ENCODE assay signal across 2 cellular contexts in genomic region chr6:112416885-112417284, GRCh38.
TF ChIP-seq lines count a peak whose summit lies in the region.

No MANE protein-coding gene starts in this region.

TF ChIP-seq in SK-N-SH treated with all-trans-retinoic acid at 6 μM for 48 hours, 23 proteins besides CTCF, POLR2A, EP300 and RAD21 (continued from another document):
- no peak for TF ChIP-seq TSHZ2 (CRISPR knock-in tag; IDR thresholded peaks at IDR 0.05)
- no peak for TF ChIP-seq CSDC2 (CRISPR knock-in tag; IDR thresholded peaks at IDR 0.05)
- TF ChIP-seq TOX (CRISPR knock-in tag; IDR thresholded peaks at IDR 0.05; ENCODE audit: borderline replicate concordance) = no peak
- no peak for TF ChIP-seq PPARA (CRISPR knock-in tag; IDR thresholded peaks at IDR 0.05; ENCODE audit: borderline replicate concordance)
- no peak for TF ChIP-seq OSR1 (CRISPR knock-in tag; IDR thresholded peaks at IDR 0.05)
- TF ChIP-seq ZC3H10 (CRISPR knock-in tag; IDR thresholded peaks at IDR 0.05) = no peak
- TF ChIP-seq TCF4 (CRISPR knock-in tag; IDR thresholded peaks at IDR 0.05; ENCODE audit: borderline replicate concordance) = no peak
- TF ChIP-seq ZFP3 (CRISPR knock-in tag; IDR thresholded peaks at IDR 0.05) = no peak
- TF ChIP-seq ZNF70 (CRISPR knock-in tag; IDR thresholded peaks at IDR 0.05) = no peak
- TF ChIP-seq RARB (CRISPR knock-in tag; IDR thresholded peaks at IDR 0.05) = no peak
- TF ChIP-seq CSRNP3 (CRISPR knock-in tag; IDR thresholded peaks at IDR 0.05) = no peak
TF ChIP-seq in SK-N-SH treated with all-trans-retinoic acid at 6 μM for 48 hours: peak in this region for 0.

TF ChIP-seq in SK-N-SH, 30 proteins besides CTCF, POLR2A, EP300 and RAD21 (continued from another document):
- TF ChIP-seq YY1 (IDR thresholded peaks at IDR 0.05; ENCODE audit: low read depth) (no peak), CHD2 (IDR thresholded peaks at IDR 0.05; ENCODE audit: low read length, partially characterized antibody) (no peak), REST (IDR thresholded peaks at IDR 0.05; ENCODE audit: low read depth, low read length) (no peak), GATA2 (CRISPR knock-in tag; IDR thresholded peaks at IDR 0.05) (no peak), FOSL2 (IDR thresholded peaks at IDR 0.05; ENCODE audit: borderline replicate concordance, low read depth) (no peak), MAX (IDR thresholded peaks at IDR 0.05; ENCODE audit: low read depth) (no peak), PBX3 (IDR thresholded peaks at IDR 0.05) (no peak), FOXM1 (IDR thresholded peaks at IDR 0.05; ENCODE audit: low read depth) (no peak), TAF1 (IDR thresholded peaks at IDR 0.05; ENCODE audit: borderline replicate concordance, low read depth, low read length) (no peak), POLR2AphosphoS5 (IDR thresholded peaks at IDR 0.05; ENCODE audit: low read depth, low read length) (no peak), ELF1 (IDR thresholded peaks at IDR 0.05) (no peak), TEAD4 (IDR thresholded peaks at IDR 0.05; ENCODE audit: borderline replicate concordance, insufficient read depth) (no peak), SIN3A (IDR thresholded peaks at IDR 0.05; ENCODE audit: borderline replicate concordance, low read depth, low read length) (no peak)
